Comparison of ENCODE assay signal across 8 cellular contexts in genomic region chr3:138434276-138434874, GRCh38. TPM values are rescaled to one million over a fixed set of nuclear protein-coding genes. Genes with fewer than 3 reads are reported as not detected.
DNase-seq lines count a peak whose midpoint lies in the region; ATAC-seq and TF ChIP-seq lines count a peak whose summit lies in the region.

A gene with protein sequence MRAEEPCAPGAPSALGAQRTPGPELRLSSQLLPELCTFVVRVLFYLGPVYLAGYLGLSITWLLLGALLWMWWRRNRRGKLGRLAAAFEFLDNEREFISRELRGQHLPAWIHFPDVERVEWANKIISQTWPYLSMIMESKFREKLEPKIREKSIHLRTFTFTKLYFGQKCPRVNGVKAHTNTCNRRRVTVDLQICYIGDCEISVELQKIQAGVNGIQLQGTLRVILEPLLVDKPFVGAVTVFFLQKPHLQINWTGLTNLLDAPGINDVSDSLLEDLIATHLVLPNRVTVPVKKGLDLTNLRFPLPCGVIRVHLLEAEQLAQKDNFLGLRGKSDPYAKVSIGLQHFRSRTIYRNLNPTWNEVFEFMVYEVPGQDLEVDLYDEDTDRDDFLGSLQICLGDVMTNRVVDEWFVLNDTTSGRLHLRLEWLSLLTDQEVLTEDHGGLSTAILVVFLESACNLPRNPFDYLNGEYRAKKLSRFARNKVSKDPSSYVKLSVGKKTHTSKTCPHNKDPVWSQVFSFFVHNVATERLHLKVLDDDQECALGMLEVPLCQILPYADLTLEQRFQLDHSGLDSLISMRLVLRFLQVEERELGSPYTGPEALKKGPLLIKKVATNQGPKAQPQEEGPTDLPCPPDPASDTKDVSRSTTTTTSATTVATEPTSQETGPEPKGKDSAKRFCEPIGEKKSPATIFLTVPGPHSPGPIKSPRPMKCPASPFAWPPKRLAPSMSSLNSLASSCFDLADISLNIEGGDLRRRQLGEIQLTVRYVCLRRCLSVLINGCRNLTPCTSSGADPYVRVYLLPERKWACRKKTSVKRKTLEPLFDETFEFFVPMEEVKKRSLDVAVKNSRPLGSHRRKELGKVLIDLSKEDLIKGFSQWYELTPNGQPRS (plus strand): TSS chr3:138434616. CDS start chr3:138434799, 183 bp downstream.

- H3K4me3 Mint-ChIP-seq in activated naive CD8-positive, alpha-beta T cell treated with anti-CD3 and anti-CD28 coated beads for 36 hours, result peak within 1 kb of the TSS; percentile 67

- 1 to 2% methylated on average over 54 of the region's 54 CpGs for WGBS in heart right ventricle, 2 donors
- WGBS in upper lobe of left lung, 2 donors, result 2 to 4% methylated on average over 15 to 27 of the region's 54 CpGs

- no peak for TF ChIP-seq CTCF in BJ (IDR thresholded peaks at IDR 0.05; ENCODE audit: insufficient read depth, low read depth, low read length)
- TF ChIP-seq CTCF in heart right ventricle (IDR thresholded peaks at IDR 0.05), result no peak
- no peak for TF ChIP-seq CTCF in omental fat pad (IDR thresholded peaks at IDR 0.05)
- TF ChIP-seq CTCF in upper lobe of left lung (IDR thresholded peaks at IDR 0.05), result no peak
- TF ChIP-seq CTCF in WERI-Rb-1 (IDR thresholded peaks at IDR 0.05; ENCODE audit: low read depth, low read length), result no peak

- CTCF ChIA-PET in BJ (lab: Yijun Ruan, JAX), result interaction anchor here (0.9 to 4.5 kb wide), 6 partner anchors 15 to 489 kb away, joined by 3 to 16 read pairs (median 8); no protein-coding TSS in a partner anchor

- peaks cover 0 to 20% (median 17%) of the 10 kb centered on the region in 9 donors for H3K4me1 ChIP-seq in heart right ventricle
- peaks cover 16 to 36% (median 22%) of the 10 kb centered on the region in 4 donors for H3K4me1 ChIP-seq in upper lobe of left lung

- peaks cover 74% of the 10 kb centered on the region for H3K27me3 Mint-ChIP-seq in activated naive CD8-positive, alpha-beta T cell treated with anti-CD3 and anti-CD28 coated beads for 36 hours

- TF ChIP-seq POLR2A in upper lobe of left lung (IDR thresholded peaks at IDR 0.05), result peak in 3 of 4 donors; percentile 60 to 87 (median 62)

- DNase-seq in BJ (ENCODE audit: low read depth) (no peak), NOMO-1 treated with dmso at 0.1 percent for 144 hours (lab: John Stamatoyannopoulos, UW; ENCODE audit: unreplicated experiment) (peak; percentile 80), heart right ventricle (peak; percentile 57 to 69), omental fat pad (ENCODE audit: low spot score) (no peak), upper lobe of left lung (peak; percentile 94 to 97), WERI-Rb-1 (no peak)
- peak; percentile 78 for DNase-seq in activated naive CD8-positive, alpha-beta T cell treated with anti-CD3 and anti-CD28 coated beads for 36 hours

- H3K36me3 ChIP-seq in BJ (ENCODE audit: control insufficient read depth, insufficient read depth, low read length), result no peaks in the 10 kb centered on the region
- no peaks in the 10 kb centered on the region for H3K36me3 ChIP-seq in heart right ventricle
- no peaks in the 10 kb centered on the region for H3K36me3 ChIP-seq in upper lobe of left lung
- no peaks in the 10 kb centered on the region for H3K36me3 ChIP-seq in WERI-Rb-1

- intact Hi-C loops in heart right ventricle (cut with DNase I), result loop anchor here in 1 of 10 donors (10.0 kb wide), 1 partner anchor 360 kb away; no protein-coding TSS in a partner anchor

- H3K9me3 Mint-ChIP-seq in activated naive CD8-positive, alpha-beta T cell treated with anti-CD3 and anti-CD28 coated beads for 36 hours, result no peaks in the 10 kb centered on the region

- ATAC-seq in HG02885 (IDR thresholded peaks at IDR 0.05; ENCODE audit: poor library complexity, unreplicated experiment), result peak; percentile 55
- ATAC-seq in heart right ventricle, result peak; percentile 79 to 92 (median 90)
- ATAC-seq in omental fat pad (ENCODE audit: low FRiP score), result peak; percentile 79
- peak; percentile 92 to 95 for ATAC-seq in upper lobe of left lung (ENCODE audit: low FRiP score in 2 of 2)

- H3K27ac ChIP-seq in heart right ventricle (no peak within 1 kb of the TSS), upper lobe of left lung (peak within 1 kb of the TSS; percentile 78 to 82 (median 79)), WERI-Rb-1 (no peak within 1 kb of the TSS)

- TF ChIP-seq EP300 in upper lobe of left lung (IDR thresholded peaks at IDR 0.05), result peak in 1 of 4 donors; percentile 18

- no peaks in the 10 kb centered on the region for H3K36me3 Mint-ChIP-seq in activated naive CD8-positive, alpha-beta T cell treated with anti-CD3 and anti-CD28 coated beads for 36 hours

- H3K4me1 Mint-ChIP-seq in activated naive CD8-positive, alpha-beta T cell treated with anti-CD3 and anti-CD28 coated beads for 36 hours, result peaks cover 6% of the 10 kb centered on the region

- POLR2A ChIA-PET in BJ (lab: Charles Lee), result no interaction called here

- H3K27me3 ChIP-seq in BJ (ENCODE audit: control insufficient read depth, insufficient read depth, low read length) (peaks cover 24% of the 10 kb centered on the region), heart right ventricle (peaks cover 0 to 60% (median 37%) of the 10 kb centered on the region in 7 donors), upper lobe of left lung (peaks cover 0 to 6% (median 3%) of the 10 kb centered on the region in 4 donors), WERI-Rb-1 (ENCODE audit: insufficient read depth, low read depth, severe bottlenecking) (no peaks in the 10 kb centered on the region)

- H3K27ac Mint-ChIP-seq in activated naive CD8-positive, alpha-beta T cell treated with anti-CD3 and anti-CD28 coated beads for 36 hours, result no peak within 1 kb of the TSS

- H3K4me3 ChIP-seq in BJ (ENCODE audit: low read depth, low read length) (peak within 1 kb of the TSS; percentile 44), heart right ventricle (peak within 1 kb of the TSS; percentile 43 to 65 (median 56)), upper lobe of left lung (peak within 1 kb of the TSS; percentile 56 to 85 (median 72)), WERI-Rb-1 (ENCODE audit: low read depth, low read length) (no peak within 1 kb of the TSS)

- H3K9me3 ChIP-seq in heart right ventricle (no peaks in the 10 kb centered on the region), upper lobe of left lung (no peaks in the 10 kb centered on the region), WERI-Rb-1 (ENCODE audit: severe bottlenecking) (peaks cover 3% of the 10 kb centered on the region)

RNA-seq across cellular contexts. Expression of the gene that starts here (rescaled TPM):
- polyA plus RNA-seq in BJ (2011; rRNA removed) (0.09 TPM in 2 replicates), heart right ventricle (under 1 TPM; 0.26 to 0.80 TPM)
- polyA minus RNA-seq in BJ (2011; rRNA and poly(A)+ RNA removed), result 0.05 and 0.09 TPM in 2 replicates
- under 1 TPM; 0.21 to 0.52 TPM for total RNA-seq in activated naive CD8-positive, alpha-beta T cell treated with anti-CD3 and anti-CD28 coated beads for 36 hours
- total RNA-seq in heart right ventricle (1 to 10 TPM in 8 of 10 donors, under 1 TPM in 2; 0.82 to 2.4 (median 1.2) TPM), omental fat pad (1 to 10 TPM in 2 of 4 donors, under 1 TPM in 1, not detected in 1; 0.75 to 2.3 (median 1.5) TPM), upper lobe of left lung (10 to 100 TPM; 45.9 to 93.3 (median 54.6) TPM)

Comparison
In these comparisons a context has a peak if more than half of its experiments do, and no peak if none do; other contexts are left out.
1. RNA of the gene that starts here (total RNA-seq): 45.9 to 93.3 TPM in upper lobe of left lung; 0.75 to 2.3 TPM in omental fat pad, 0.82 to 2.4 TPM in heart right ventricle and 0.21 to 0.52 TPM in activated naive CD8-positive, alpha-beta T cell treated with anti-CD3 and anti-CD28 coated beads for 36 hours; every median in the first group is over 10 times any median in the second.
2. Peak in DNase-seq in activated naive CD8-positive, alpha-beta T cell treated with anti-CD3 and anti-CD28 coated beads for 36 hours; RNA of the gene not detected or under 1 TPM.
3. DNase-seq: peak in NOMO-1 treated with dmso at 0.1 percent for 144 hours (single experiment), heart right ventricle (2 of 2) and upper lobe of left lung (2 of 2); none in BJ (single experiment), omental fat pad (single experiment) and WERI-Rb-1 (single experiment).
4. H3K27ac ChIP-seq: peak in upper lobe of left lung (4 of 4); none in heart right ventricle (0 of 10) and WERI-Rb-1 (single experiment).
5. Peak in every context shown above with its lines, with median percentiles within 50 percentile points of each other: ATAC-seq.